13 cellular contexts compared by ENCODE assay signal in genomic region chr7:18289801-18290200, GRCh38.
A peak's percentile ranks its signal among the peaks of the same experiment; 100 is the strongest.
DNase-seq lines count a peak whose midpoint lies in the region; ATAC-seq, FAIRE-seq and TF ChIP-seq lines count a peak whose summit lies in the region.
"Had no signal": no experiment of that assay in that cellular context is flagged by ENCODE, and none has a peak within 500 bp of the region (broad histone marks: within the 10 kb centered on the region; RNA-seq: fewer than 3 reads in every experiment).

No MANE protein-coding gene starts in this region.

- H3K4me1 Mint-ChIP-seq in CD8-positive, alpha-beta memory T cell: peaks cover 38 to 54% (median 52%) of the 10 kb centered on the region in 3 donors

- H3K4me3 ChIP-seq in CD8-positive, alpha-beta memory T cell (ENCODE audit: low read length): no peak overlapping the region
- H3K4me3 ChIP-seq in H1 (ENCODE audit: extremely low read depth in 1 of 4, insufficient read depth in 2 of 4, low read depth in 3 of 4, low read length in 4 of 4): no peak overlapping the region
- H3K4me3 ChIP-seq in neuronal stem cell (ENCODE audit: low read length in 2 of 2): no peak overlapping the region

- 86% methylated on average over 4 of the region's 4 CpGs; no CpG with 5 or more reads in 1 of the 2 experiments for WGBS in H1 (ENCODE audit: extremely low coverage in 1 of 2, insufficient coverage in 1 of 2, insufficient read length in 1 of 2, insufficient replicate concordance in 2 of 2, low coverage in 1 of 2, low lambda C conversion rate in 2 of 2, missing lambda C conversion rate in 1 of 2), 2 experiments
- WGBS in neuronal stem cell (ENCODE audit: extremely low coverage in 2 of 2, insufficient read length in 2 of 2, insufficient replicate concordance in 1 of 2), 2 donors: no CpG with 5 or more reads among the region's 4 CpGs

- POLR2A ChIA-PET in CD8-positive, alpha-beta memory T cell (lab: Charles Lee): no interaction called here
- POLR2A ChIA-PET in H1 (lab: Charles Lee; ENCODE audit: partially characterized antibody): no interaction called here

- H3K18ac ChIP-seq in H1 (ENCODE audit: extremely low read depth, low read length) (no peak overlapping the region), neuronal stem cell (ENCODE audit: low read length) (no peak overlapping the region)

- ATAC-seq in GM19395 (IDR thresholded peaks at IDR 0.05; ENCODE audit: unreplicated experiment) (peak; percentile 11), HG03565 (IDR thresholded peaks at IDR 0.05; ENCODE audit: unreplicated experiment) (peak; percentile 2)
- ATAC-seq: left colon had no signal

- H3K9me3 ChIP-seq in CD8-positive, alpha-beta memory T cell (ENCODE audit: low read length): no peaks in the 10 kb centered on the region
- H3K9me3 ChIP-seq in H1 (ENCODE audit: insufficient read depth in 2 of 2, low read depth in 1 of 2, low read length in 1 of 2): no peaks in the 10 kb centered on the region
- no peaks in the 10 kb centered on the region for H3K9me3 ChIP-seq in neuronal stem cell (replicated peaks in 1 of 2; ENCODE audit: control insufficient read depth in 2 of 2, insufficient read depth in 1 of 2, low read depth in 1 of 2, low read length in 2 of 2)

- H3K36me3 ChIP-seq in CD8-positive, alpha-beta memory T cell (ENCODE audit: insufficient read depth, low read length): no peaks in the 10 kb centered on the region
- H3K36me3 ChIP-seq in H1 (ENCODE audit: control insufficient read depth in 2 of 4, insufficient read depth in 4 of 4, low read length in 3 of 4) (no peaks in the 10 kb centered on the region), neuronal stem cell (replicated peaks in 1 of 2; ENCODE audit: control insufficient read depth in 2 of 2, insufficient read depth in 2 of 2, low read length in 2 of 2) (no peaks in the 10 kb centered on the region)

- H3K27ac ChIP-seq in CD8-positive, alpha-beta memory T cell (ENCODE audit: low read depth, low read length): no peak overlapping the region
- H3K27ac ChIP-seq in H1 (ENCODE audit: low read depth, low read length) (no peak overlapping the region), neuronal stem cell (replicated peaks; ENCODE audit: low read length) (no peak overlapping the region)

- no peak overlapping the region for H2BK12ac ChIP-seq in H1 (ENCODE audit: low read depth, low read length)
- H2BK12ac ChIP-seq in neuronal stem cell (ENCODE audit: low read length): no peak overlapping the region

- H3K23ac ChIP-seq in H1 (ENCODE audit: insufficient read length) (no peak overlapping the region), neuronal stem cell (ENCODE audit: low read depth, low read length, poor library complexity) (no peak overlapping the region)

- peak overlapping the region in 3 of 8 donors; percentile 19 to 73 (median 56) for H3K27ac Mint-ChIP-seq in CD8-positive, alpha-beta memory T cell

- H4K5ac ChIP-seq in H1 (ENCODE audit: insufficient read length, low read depth, low read length): no peak overlapping the region

- H3K9ac ChIP-seq in H1 (replicated peaks in 1 of 4; ENCODE audit: extremely low read depth in 1 of 4, low read depth in 3 of 4, low read length in 3 of 4) (no peak overlapping the region), neuronal stem cell (ENCODE audit: low read depth, low read length, poor library complexity) (no peak overlapping the region)

- no peaks in the 10 kb centered on the region for H3K23me2 ChIP-seq in H1 (ENCODE audit: low read depth, low read length)

- H3K4me3 Mint-ChIP-seq in CD8-positive, alpha-beta memory T cell: peak overlapping the region; percentile 12 to 80 (median 70)

- H2BK5ac ChIP-seq in H1 (ENCODE audit: low read depth, low read length) (no peak overlapping the region), neuronal stem cell (ENCODE audit: low read length) (no peak overlapping the region)

- no peaks in the 10 kb centered on the region for H3K27me3 ChIP-seq in CD8-positive, alpha-beta memory T cell (ENCODE audit: insufficient read depth, low read length, poor library complexity, severe bottlenecking)
- H3K27me3 ChIP-seq in H1 (replicated peaks in 1 of 4; ENCODE audit: control insufficient read depth in 3 of 4, extremely low read depth in 1 of 4, insufficient read depth in 3 of 4, low read length in 3 of 4): no peaks in the 10 kb centered on the region
- no peaks in the 10 kb centered on the region for H3K27me3 ChIP-seq in neuronal stem cell (ENCODE audit: control insufficient read depth in 3 of 3, insufficient read depth in 3 of 3, low read depth in 1 of 3, low read length in 3 of 3)

- no peak for TF ChIP-seq POLR2A in H1 (IDR thresholded peaks at IDR 0.05; ENCODE audit: control extremely low read depth in 1 of 2, low read depth in 2 of 2, low read length in 2 of 2)

- FAIRE-seq in H1 (lab: Jason Lieb, UNC): no peak
- FAIRE-seq: HTR-8/SVneo had no signal

- H3K4ac ChIP-seq in H1 (replicated peaks; ENCODE audit: insufficient read length, low read depth, low read length) (no peak overlapping the region), neuronal stem cell (ENCODE audit: low read length) (no peak overlapping the region)

- 0 out of 2 replicates have a peak overlapping the region, but pooled peaks have one; percentile 15 for H2AFZ ChIP-seq in H1 (ENCODE audit: low read length)
- no peak overlapping the region for H2AFZ ChIP-seq in neuronal stem cell (ENCODE audit: low read length)

- TF ChIP-seq CTCF in H1 (IDR thresholded peaks at IDR 0.05; ENCODE audit: control extremely low read depth in 1 of 3, insufficient read depth in 1 of 3, low read depth in 1 of 3, low read length in 3 of 3): no peak

- H4K8ac ChIP-seq in H1 (ENCODE audit: extremely low read depth, insufficient read depth, low read length) (no peak overlapping the region), neuronal stem cell (ENCODE audit: low read depth, low read length) (no peak overlapping the region)

- no peak overlapping the region for H3K14ac ChIP-seq in H1 (ENCODE audit: insufficient read length)
- H3K14ac ChIP-seq in neuronal stem cell (ENCODE audit: low read length): no peak overlapping the region

- H3K9me3 Mint-ChIP-seq in CD8-positive, alpha-beta memory T cell: no peaks in the 10 kb centered on the region

- no peaks in the 10 kb centered on the region for H4K20me1 ChIP-seq in H1 (replicated peaks in 1 of 2; ENCODE audit: control insufficient read depth in 1 of 2, insufficient read depth in 2 of 2, low read length in 2 of 2)

- no peak for TF ChIP-seq RAD21 in H1 (IDR thresholded peaks at IDR 0.05 in 1 of 2, conservative IDR thresholded peaks at IDR 0.05 in 1 of 2; ENCODE audit: low read depth in 2 of 2, low read length in 2 of 2)

- CTCF ChIA-PET in CD8-positive, alpha-beta memory T cell (lab: Charles Lee): interaction anchor here (1.5 to 2.0 kb wide), 2 partner anchors 10 to 13 kb away, joined by 5 to 6 read pairs; no protein-coding TSS in a partner anchor
- CTCF ChIA-PET in H1 (lab: Charles Lee; ENCODE audit: partially characterized antibody): interaction anchor here (0.6 to 1.2 kb wide), 4 partner anchors 31 to 340 kb away, joined by 3 to 7 read pairs (median 4); no protein-coding TSS in a partner anchor

- H2AK5ac ChIP-seq in H1 (ENCODE audit: low read depth, low read length) (no peak overlapping the region), neuronal stem cell (ENCODE audit: low read depth, low read length) (no peak overlapping the region)

- no peak for TF ChIP-seq EP300 in H1 (IDR thresholded peaks at IDR 0.05; ENCODE audit: borderline replicate concordance in 1 of 2, low read depth in 2 of 2, low read length in 2 of 2)

- H3K4me2 ChIP-seq in H1 (ENCODE audit: insufficient read depth in 1 of 2, low read depth in 2 of 2, low read length in 2 of 2): no peak overlapping the region
- no peak overlapping the region for H3K4me2 ChIP-seq in neuronal stem cell (ENCODE audit: insufficient read depth, low read length, poor library complexity, severe bottlenecking)

- H3K79me1 ChIP-seq in H1 (ENCODE audit: low read depth, low read length) (no peaks in the 10 kb centered on the region), neuronal stem cell (ENCODE audit: low read depth, low read length) (no peaks in the 10 kb centered on the region)

- peaks cover 0 to 2% of the 10 kb centered on the region in 2 donors for H3K27me3 Mint-ChIP-seq in CD8-positive, alpha-beta memory T cell

- H3K4me1 ChIP-seq in CD8-positive, alpha-beta memory T cell (ENCODE audit: insufficient read depth, low read length): peaks cover 7% of the 10 kb centered on the region
- H3K4me1 ChIP-seq in H1 (replicated peaks in 1 of 4; ENCODE audit: control insufficient read depth in 3 of 4, insufficient read depth in 4 of 4, low read length in 3 of 4) (no peaks in the 10 kb centered on the region), neuronal stem cell (ENCODE audit: control insufficient read depth in 2 of 2, insufficient read depth in 1 of 2, low read depth in 1 of 2, low read length in 2 of 2) (no peaks in the 10 kb centered on the region)

- H2BK15ac ChIP-seq in H1 (ENCODE audit: low read length) (no peak overlapping the region), neuronal stem cell (ENCODE audit: low read length) (no peak overlapping the region)

- no peak overlapping the region for H2BK120ac ChIP-seq in H1 (replicated peaks; ENCODE audit: low read depth, low read length)
- no peak overlapping the region for H2BK120ac ChIP-seq in neuronal stem cell (ENCODE audit: low read depth, low read length)

- no peak for DNase-seq in CD8-positive, alpha-beta memory T cell
- DNase-seq in H1 (ENCODE audit: low read depth in 1 of 2, low spot score in 2 of 2) (no peak), NCI-H2196 (lab: John Stamatoyannopoulos, UW; ENCODE audit: unreplicated experiment) (no peak), neuronal stem cell (ENCODE audit: low spot score) (no peak), D341Med (ENCODE audit: low spot score) (no peak)
- DNase-seq in stimulated activated CD4-positive, alpha-beta T cell treated with anti-CD3 and anti-CD28 coated beads, Interleukin-2, amount 100 ng/mL, for 24 hours: no peak
- DNase-seq: aorta; effector CD8-positive, alpha-beta T cell; left colon; RPMI8226 had no signal

- H3K36me3 Mint-ChIP-seq in CD8-positive, alpha-beta memory T cell: peaks cover 0 to under 1% (median 0%) of the 10 kb centered on the region in 3 donors

- H3K79me2 ChIP-seq in H1 (ENCODE audit: control insufficient read depth in 1 of 2, insufficient read depth in 2 of 2, low read length in 2 of 2): no peaks in the 10 kb centered on the region

- H3K56ac ChIP-seq in H1 (replicated peaks; ENCODE audit: insufficient read length, low read depth, low read length): no peak overlapping the region

- H4K91ac ChIP-seq in H1 (replicated peaks; ENCODE audit: insufficient read length, low read length) (no peak overlapping the region), neuronal stem cell (ENCODE audit: low read depth, low read length, poor library complexity) (no peak overlapping the region)

- H2BK20ac ChIP-seq in H1 (ENCODE audit: low read length): no peak overlapping the region

TF ChIP-seq in H1, 55 proteins besides CTCF, POLR2A, EP300 and RAD21:
- TF ChIP-seq KDM1A (IDR thresholded peaks at IDR 0.05; ENCODE audit: borderline replicate concordance, low read length) (no peak), MAX (IDR thresholded peaks at IDR 0.05) (no peak)
